Comparison of ENCODE assay signal across 8 cellular contexts in the genomic region with DNA sequence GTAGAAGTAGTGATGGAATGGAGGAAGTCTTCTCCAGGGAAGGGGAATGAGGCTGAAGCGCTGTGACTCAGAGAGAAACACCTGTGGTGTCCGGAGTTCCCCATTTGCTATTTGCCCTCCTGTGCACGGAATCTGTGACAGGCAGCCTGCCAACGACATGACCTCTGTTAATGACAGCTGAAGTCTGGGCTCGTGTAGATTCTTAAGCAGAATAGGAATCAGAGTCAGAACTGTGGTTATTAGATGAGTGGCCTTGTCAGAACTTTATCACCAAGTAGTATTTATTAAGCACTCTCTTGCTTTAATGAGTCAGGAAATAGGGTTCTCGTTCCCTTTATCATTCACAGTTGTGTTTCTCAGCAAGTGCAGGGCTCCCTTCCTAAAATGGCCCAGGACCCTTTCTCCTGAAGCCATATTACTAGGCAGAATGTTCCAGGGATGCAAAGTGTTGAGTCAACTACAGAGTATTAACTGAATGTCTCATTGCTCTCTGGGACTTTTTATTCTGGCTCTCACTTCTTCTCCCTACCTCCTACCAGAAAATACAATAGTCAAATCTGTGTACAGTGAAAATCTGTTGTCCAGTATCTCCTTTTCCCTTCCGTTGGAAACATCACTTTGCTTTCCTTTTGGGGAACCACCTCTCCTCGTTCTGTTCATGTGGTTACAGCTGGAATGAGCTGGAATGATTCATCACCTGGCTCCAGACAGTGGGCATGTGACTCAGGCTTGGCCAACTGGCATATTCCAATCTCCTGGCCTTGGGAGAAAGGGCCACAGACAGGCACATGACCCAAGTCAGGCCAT.
DNase-seq lines count a peak whose midpoint lies in the region; ATAC-seq, FAIRE-seq and TF ChIP-seq lines count a peak whose summit lies in the region.

No MANE protein-coding gene starts in this region.

- TF ChIP-seq POLR2A in GM12892 (IDR thresholded peaks at IDR 0.05; ENCODE audit: low read depth, low read length) (peak; percentile 14; the same call in 1 of the 2 replicates), right lobe of liver (IDR thresholded peaks at IDR 0.05) (no peak)

- H3K4me3 ChIP-seq in right lobe of liver = no peak overlapping the region

- peaks cover 12% of the 10 kb centered on the region for H3K9me3 Mint-ChIP-seq in activated naive CD4-positive, alpha-beta T cell treated with anti-CD3 and anti-CD28 coated beads, Interleukin-2, amount 50 U/mL, for 24 hours
- peaks cover 12% of the 10 kb centered on the region for H3K9me3 Mint-ChIP-seq in osteocyte (ENCODE audit: unreplicated experiment)

- no peak overlapping the region for H3K27ac ChIP-seq in right lobe of liver

- H3K9me3 ChIP-seq in right lobe of liver = peaks cover 0 to 4% (median 0%) of the 10 kb centered on the region in 4 donors

- DNase-seq in GM12892 (ENCODE audit: insufficient read length) = no peak
- DNase-seq in HTR-8/SVneo (ENCODE audit: insufficient read length, low spot score) = peak; percentile 87
- no peak for DNase-seq in right lobe of liver
- DNase-seq in ecto neural progenitor cell (ENCODE audit: low spot score) = no peak
- no peak for DNase-seq in osteocyte (ENCODE audit: extremely low spot score, unreplicated experiment)
- DNase-seq in iPS-NIHi7 (ENCODE audit: extremely low spot score) = no peak

- H3K4me1 Mint-ChIP-seq in activated naive CD4-positive, alpha-beta T cell treated with anti-CD3 and anti-CD28 coated beads, Interleukin-2, amount 50 U/mL, for 24 hours = peaks cover 5% of the 10 kb centered on the region
- peaks cover 3% of the 10 kb centered on the region for H3K4me1 Mint-ChIP-seq in osteocyte (ENCODE audit: unreplicated experiment)

- no peaks in the 10 kb centered on the region for H3K36me3 ChIP-seq in right lobe of liver

- H3K4me1 ChIP-seq in right lobe of liver = no peaks in the 10 kb centered on the region

- no peaks in the 10 kb centered on the region for H3K27me3 ChIP-seq in right lobe of liver

- peaks cover 2% of the 10 kb centered on the region for H3K36me3 Mint-ChIP-seq in activated naive CD4-positive, alpha-beta T cell treated with anti-CD3 and anti-CD28 coated beads, Interleukin-2, amount 50 U/mL, for 24 hours
- no peaks in the 10 kb centered on the region for H3K36me3 Mint-ChIP-seq in osteocyte (ENCODE audit: unreplicated experiment)

- H3K4me3 Mint-ChIP-seq in activated naive CD4-positive, alpha-beta T cell treated with anti-CD3 and anti-CD28 coated beads, Interleukin-2, amount 50 U/mL, for 24 hours = no peak overlapping the region
- no peak overlapping the region for H3K4me3 Mint-ChIP-seq in osteocyte (ENCODE audit: unreplicated experiment)

- H3K27me3 Mint-ChIP-seq in activated naive CD4-positive, alpha-beta T cell treated with anti-CD3 and anti-CD28 coated beads, Interleukin-2, amount 50 U/mL, for 24 hours = no peaks in the 10 kb centered on the region
- H3K27me3 Mint-ChIP-seq in osteocyte (ENCODE audit: unreplicated experiment) = peaks cover 43% of the 10 kb centered on the region

- TF ChIP-seq CTCF in right lobe of liver (IDR thresholded peaks at IDR 0.05) (no peak), osteocyte (IDR thresholded peaks at IDR 0.05) (no peak)

- intact Hi-C loops in right lobe of liver (cut with DNase I) = no loop called here

- FAIRE-seq in GM12892 (lab: Jason Lieb, UNC) (peak; percentile 96), HTR-8/SVneo (lab: Jason Lieb, UNC) (peak; percentile 94)

- ATAC-seq in GM21717 (IDR thresholded peaks at IDR 0.05; ENCODE audit: unreplicated experiment) (peak; percentile 89), right lobe of liver (peak in 3 of 4 donors; percentile 28 to 75 (median 48))

- H3K27ac Mint-ChIP-seq in activated naive CD4-positive, alpha-beta T cell treated with anti-CD3 and anti-CD28 coated beads, Interleukin-2, amount 50 U/mL, for 24 hours = peak overlapping the region; percentile 46
- no peak overlapping the region for H3K27ac Mint-ChIP-seq in osteocyte (ENCODE audit: unreplicated experiment)

- 17% methylated on average over 6 of the region's 8 CpGs for WGBS in right lobe of liver (ENCODE audit: insufficient coverage, low coverage, low lambda C conversion rate, missing lambda C conversion rate)
